In the genomic region with DNA sequence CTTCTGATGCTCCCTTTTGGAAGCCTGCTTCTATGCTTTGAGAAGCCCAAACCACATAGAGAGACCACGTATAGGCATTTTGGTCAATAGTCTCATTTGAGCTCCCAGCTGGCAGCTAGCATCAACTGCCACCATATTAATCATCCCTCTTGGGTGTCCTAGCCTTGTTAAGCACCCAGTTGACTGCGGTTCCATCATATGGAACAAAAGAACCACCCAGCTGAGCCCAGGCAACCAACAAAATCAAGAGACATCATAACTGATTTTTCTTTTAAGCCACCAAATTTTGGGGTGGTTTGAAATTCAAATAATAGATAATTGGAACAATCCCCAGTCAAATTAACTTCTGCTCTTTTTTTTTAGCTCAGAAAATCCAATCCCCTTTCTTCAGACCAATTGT, we compare ENCODE assay signal across 28 cellular contexts.
"Had no signal": no experiment of that assay in that cellular context is flagged by ENCODE, and none has a peak within 500 bp of the region (broad histone marks: within the 10 kb centered on the region; RNA-seq: fewer than 3 reads in every experiment).

No MANE protein-coding gene starts in this region.

- H3K9ac ChIP-seq: neural progenitor cell had no signal

- H3K4me1 ChIP-seq: neural progenitor cell, right atrium auricular region, testis, transverse colon, upper lobe of right lung had no signal

- H3K27ac ChIP-seq: left lung, lower lobe of right lung, neural progenitor cell, neutrophil, ovary, right atrium auricular region, skin epidermis, testis, thyroid gland, upper lobe of right lung had no signal

- DNase-seq: hippocampal formation; immature natural killer cell; kidney; left colon; left lung; lower lobe of right lung; mammary epithelial cell; naive thymus-derived CD8-positive, alpha-beta T cell; occipital lobe; ovary; stimulated activated CD4-positive, alpha-beta T cell treated with anti-CD3 and anti-CD28 coated beads, Interleukin-12 subunit alpha, Interleukin-12 subunit beta, amount 100 ng/mL, for 4 hours; stimulated activated CD4-positive, alpha-beta T cell treated with anti-CD3 and anti-CD28 coated beads, Interleukin-15, amount 100 ng/mL, for 24 hours; stimulated activated CD4-positive, alpha-beta T cell treated with anti-CD3 and anti-CD28 coated beads, Interleukin-2, amount 100 ng/mL, for 24 hours; stimulated activated CD4-positive, alpha-beta T cell treated with anti-CD3 and anti-CD28 coated beads, Interleukin-4, amount 100 ng/mL, for 1 hour; stimulated activated naive B cell treated with anti-CD40 and anti-IgM and Interleukin-4, amounts not matched to agents 10 μg/mL and 1 μg/mL and 100 μg/mL, for 72 hours; stimulated activated naive CD8-positive, alpha-beta T cell treated with anti-CD3 and anti-CD28 coated beads, Interleukin-15, Interleukin-2, amounts not matched to agents 100 U/mL and 50 U/mL, for 24 hours; stomach; testis; thyroid gland; transverse colon; upper lobe of right lung had no signal

- H3K36me3 ChIP-seq: lower lobe of right lung, neural progenitor cell, neutrophil, ovary, right atrium auricular region, stomach, thyroid gland, transverse colon, upper lobe of right lung had no signal

- FAIRE-seq: islet of Langerhans, kidney, urothelium cell line had no signal

- H2AFZ ChIP-seq: neural progenitor cell had no signal

- ATAC-seq: left colon; left lung; lower lobe of right lung; naive thymus-derived CD8-positive, alpha-beta T cell; sciatic nerve; stimulated activated naive B cell treated with anti-CD40 and anti-IgM and Interleukin-4, amounts not matched to agents 10 μg/mL and 1 μg/mL and 100 μg/mL, for 72 hours; stimulated activated naive CD8-positive, alpha-beta T cell treated with anti-CD3 and anti-CD28 coated beads, Interleukin-15, Interleukin-2, amounts not matched to agents 100 U/mL and 50 U/mL, for 24 hours; upper lobe of right lung had no signal

- H3K27me3 ChIP-seq: left lung, neural progenitor cell, neutrophil, ovary, right atrium auricular region, testis, thyroid gland, transverse colon, upper lobe of right lung had no signal

- H3K4me2 ChIP-seq: neural progenitor cell had no signal

- H3K9me3 ChIP-seq: left lung, lower lobe of right lung, neutrophil, ovary, stomach, testis, thyroid gland, transverse colon, upper lobe of right lung had no signal

- H3K4me3 ChIP-seq: left lung, lower lobe of right lung, neural progenitor cell, ovary, right atrium auricular region, skin epidermis, stomach, testis, thyroid gland, transverse colon, upper lobe of right lung had no signal
